Comparison of ENCODE assay signal across 1 cellular context in genomic region chr1:42963378-42964005, GRCh38.
TF ChIP-seq lines count a peak whose summit lies in the region.

No MANE protein-coding gene starts in this region.

TF ChIP-seq in HEK293, 187 proteins besides CTCF, POLR2A, EP300 and RAD21 (continued from another document):
- no peak for TF ChIP-seq ZNF645 (tag by site-specific recombination; IDR thresholded peaks at IDR 0.05)
- no peak for TF ChIP-seq ZSCAN16 (tag by site-specific recombination; IDR thresholded peaks at IDR 0.05)
- TF ChIP-seq ZBTB7A (tag by site-specific recombination; IDR thresholded peaks at IDR 0.05; ENCODE audit: low read depth): no peak
- TF ChIP-seq ZNF324 (tag by site-specific recombination; IDR thresholded peaks at IDR 0.05): no peak
- no peak for TF ChIP-seq KLF16 (tag by site-specific recombination; IDR thresholded peaks at IDR 0.05)
- TF ChIP-seq, protein P1, sequence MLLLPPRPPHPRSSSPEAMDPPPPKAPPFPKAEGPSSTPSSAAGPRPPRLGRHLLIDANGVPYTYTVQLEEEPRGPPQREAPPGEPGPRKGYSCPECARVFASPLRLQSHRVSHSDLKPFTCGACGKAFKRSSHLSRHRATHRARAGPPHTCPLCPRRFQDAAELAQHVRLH (tag by site-specific recombination; IDR thresholded peaks at IDR 0.05): no peak
- no peak for TF ChIP-seq ZNF624 (tag by site-specific recombination; IDR thresholded peaks at IDR 0.05)
- no peak for TF ChIP-seq ZBTB1 (tag by site-specific recombination; IDR thresholded peaks at IDR 0.05)
- peak; percentile 76 for TF ChIP-seq FEZF1 (tag by site-specific recombination; IDR thresholded peaks at IDR 0.05)
